ENCODE assay signal across 21 cellular contexts in the genomic region with DNA sequence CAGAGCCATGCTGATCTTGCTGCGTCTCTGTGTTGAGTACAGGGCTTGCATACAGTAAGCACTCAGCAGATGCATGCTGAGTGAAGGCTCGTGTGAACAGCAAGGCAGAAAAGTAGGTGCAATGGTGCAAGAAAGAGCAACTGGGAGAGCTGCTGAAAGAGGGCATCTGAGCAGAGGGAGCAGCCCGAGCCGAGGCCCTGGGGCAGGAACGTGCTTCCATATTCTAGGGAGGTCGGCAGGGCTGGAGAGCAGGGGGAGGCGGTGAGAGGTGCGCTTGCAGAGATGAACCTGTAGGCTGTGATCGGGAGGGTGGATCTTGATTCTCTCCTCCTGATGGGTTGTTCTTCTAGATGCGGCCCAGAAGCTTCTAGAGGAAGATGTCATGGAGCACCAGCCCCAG.
"Had no signal": no experiment of that assay in that cellular context is flagged by ENCODE, and none has a peak within 500 bp of the region (broad histone marks: within the 10 kb centered on the region; RNA-seq: fewer than 3 reads in every experiment).

No MANE protein-coding gene starts in this region.

- H3K36me3 ChIP-seq: gastrocnemius medialis, heart left ventricle, left lung, prostate gland had no signal

- FAIRE-seq: small intestine had no signal

- H3K27ac Mint-ChIP-seq: activated CD8-positive, alpha-beta T cell treated with anti-CD3 and anti-CD28 coated beads for 36 hours; T-helper 17 cell; WTC11 had no signal

- ATAC-seq: activated CD8-positive, alpha-beta T cell treated with anti-CD3 and anti-CD28 coated beads for 36 hours; activated naive CD4-positive, alpha-beta T cell treated with anti-CD3 and anti-CD28 coated beads, Interleukin-2, amount 50 U/mL, for 72 hours; activated T-cell treated with anti-CD3 and anti-CD28 coated beads, Interleukin-2, amount 50 U/mL, for 4 hours; gastrocnemius medialis; naive thymus-derived CD8-positive, alpha-beta T cell; stimulated activated naive CD8-positive, alpha-beta T cell treated with anti-CD3 and anti-CD28 coated beads, Interleukin-15, amount 100 ng/mL, for 72 hours; T-helper 17 cell; WTC11 had no signal

- DNase-seq: activated CD4-positive, alpha-beta T cell treated with anti-CD3 and anti-CD28 coated beads for 4 hours; activated CD8-positive, alpha-beta T cell treated with anti-CD3 and anti-CD28 coated beads for 36 hours; activated effector memory CD4-positive, alpha-beta T cell treated with Interleukin-2 at 50 U/mL for 16 hours; activated T-cell treated with anti-CD3 and anti-CD28 coated beads, Interleukin-2, amount 50 U/mL, for 4 hours; cortex of kidney; effector CD8-positive, alpha-beta T cell; gastrocnemius medialis; left lung; mammary epithelial cell; mucosa of descending colon; right cardiac atrium; small intestine; stimulated activated naive CD8-positive, alpha-beta T cell treated with anti-CD3 and anti-CD28 coated beads, Interleukin-15, amount 100 ng/mL, for 72 hours; T-helper 17 cell; testis had no signal

- H3K27me3 Mint-ChIP-seq: stimulated activated naive CD8-positive, alpha-beta T cell treated with anti-CD3 and anti-CD28 coated beads, Interleukin-15, amount 100 ng/mL, for 72 hours had no signal

- H3K27me3 ChIP-seq: testis had no signal

- H3K4me3 ChIP-seq: gastrocnemius medialis, heart left ventricle, left lung, mucosa of descending colon, prostate gland, testis had no signal

- H3K36me3 Mint-ChIP-seq: activated naive CD4-positive, alpha-beta T cell treated with anti-CD3 and anti-CD28 coated beads, Interleukin-2, amount 50 U/mL, for 72 hours; naive thymus-derived CD8-positive, alpha-beta T cell; WTC11 had no signal

- H3K4me1 ChIP-seq: gastrocnemius medialis, left lung, prostate gland, testis had no signal

- H3K9me3 ChIP-seq: gastrocnemius medialis, heart left ventricle, left lung, mucosa of descending colon, prostate gland, testis had no signal

- H3K9me3 Mint-ChIP-seq: activated CD8-positive, alpha-beta T cell treated with anti-CD3 and anti-CD28 coated beads for 36 hours; activated naive CD4-positive, alpha-beta T cell treated with anti-CD3 and anti-CD28 coated beads, Interleukin-2, amount 50 U/mL, for 72 hours; activated T-cell treated with anti-CD3 and anti-CD28 coated beads, Interleukin-2, amount 50 U/mL, for 4 hours; central memory CD8-positive, alpha-beta T cell; naive thymus-derived CD8-positive, alpha-beta T cell; stimulated activated naive CD8-positive, alpha-beta T cell treated with anti-CD3 and anti-CD28 coated beads, Interleukin-15, amount 100 ng/mL, for 72 hours had no signal

- H3K27ac ChIP-seq: gastrocnemius medialis, heart left ventricle, left lung, prostate gland, testis had no signal

- H3K4me3 Mint-ChIP-seq: activated CD8-positive, alpha-beta T cell treated with anti-CD3 and anti-CD28 coated beads for 36 hours; activated T-cell treated with anti-CD3 and anti-CD28 coated beads, Interleukin-2, amount 50 U/mL, for 4 hours; central memory CD8-positive, alpha-beta T cell; naive thymus-derived CD8-positive, alpha-beta T cell; stimulated activated naive CD8-positive, alpha-beta T cell treated with anti-CD3 and anti-CD28 coated beads, Interleukin-15, amount 100 ng/mL, for 72 hours; T-helper 17 cell; WTC11 had no signal
